Comparison of ENCODE assay signal across 1 cellular context in genomic region chr12:72133497-72134055, GRCh38.
TF ChIP-seq lines count a peak whose summit lies in the region.

No MANE protein-coding gene starts in this region.

TF ChIP-seq in SK-N-SH treated with all-trans-retinoic acid at 6 μM for 48 hours, 23 proteins besides CTCF, POLR2A, EP300 and RAD21 (continued from another document):
- TF ChIP-seq ARNTL (CRISPR knock-in tag; IDR thresholded peaks at IDR 0.05; ENCODE audit: borderline replicate concordance, low read depth): no peak
- no peak for TF ChIP-seq ZNF565 (CRISPR knock-in tag; conservative IDR thresholded peaks at IDR 0.05; ENCODE audit: low read depth)
